ENCODE assay signal across 8 cellular contexts in the genomic region with DNA sequence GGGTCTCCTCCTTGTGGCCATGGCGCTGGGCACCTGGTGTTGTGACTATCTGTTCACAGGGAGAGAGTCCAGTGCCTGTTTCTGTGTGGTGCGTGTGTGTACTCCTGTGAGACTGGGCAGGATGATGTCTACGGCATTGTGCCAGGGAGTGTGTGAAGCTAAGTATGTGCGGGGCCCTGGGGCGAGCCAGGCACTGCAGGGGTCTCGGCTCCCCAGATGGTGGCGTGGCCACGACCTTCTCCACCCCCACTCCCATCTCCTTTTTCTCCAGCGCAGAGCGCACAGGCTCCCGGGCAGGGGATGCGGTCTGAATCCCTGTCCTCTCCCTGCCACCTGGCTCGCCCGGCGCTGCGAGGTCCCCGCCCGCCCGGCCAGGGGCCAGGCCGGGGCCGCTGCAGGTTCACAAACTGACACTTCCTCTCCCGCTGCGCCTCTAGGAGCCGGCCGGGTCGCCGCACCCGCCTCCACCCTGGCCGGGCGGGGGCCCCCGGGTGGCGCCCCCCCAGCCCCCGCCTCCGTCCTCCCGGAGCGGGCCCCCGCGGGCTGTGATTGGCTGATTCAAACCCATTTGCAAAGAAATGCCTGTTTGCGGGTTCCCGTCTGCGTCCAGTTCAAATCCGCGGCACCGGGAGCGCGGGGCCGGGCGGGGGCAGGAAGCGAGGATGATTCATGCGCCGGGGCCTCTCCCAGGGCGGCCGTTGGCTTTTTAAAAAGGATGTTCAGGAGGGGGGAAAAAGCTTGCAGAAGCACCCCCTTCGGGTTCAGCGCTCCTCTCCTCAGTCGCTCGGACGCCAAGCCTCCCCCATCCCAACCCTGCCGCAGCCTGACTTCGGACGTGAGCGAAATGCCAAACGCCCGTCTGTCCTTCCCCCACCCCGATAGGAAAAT. TPM values are rescaled to one million over a fixed set of nuclear protein-coding genes. Genes with fewer than 3 reads are reported as not detected.
DNase-seq lines count a peak whose midpoint lies in the region; ATAC-seq and TF ChIP-seq lines count a peak whose summit lies in the region.

No MANE protein-coding gene starts in this region.

- peak; percentile 47 for ATAC-seq in CD8-positive, alpha-beta T cell
- ATAC-seq in GM19452 (IDR thresholded peaks at IDR 0.05; ENCODE audit: unreplicated experiment) (peak; percentile 58), HG03571 (IDR thresholded peaks at IDR 0.05; ENCODE audit: unreplicated experiment) (peak; percentile 54)

- CTCF ChIA-PET in CD8-positive, alpha-beta T cell (lab: Charles Lee), result interaction anchor here (0.7 to 16.9 kb wide), 4 partner anchors 11 to 54 kb away, joined by 3 to 351 read pairs (median 3); a partner anchor contains a TSS

- POLR2A ChIA-PET in CD8-positive, alpha-beta T cell (lab: Charles Lee), result interaction anchor here (0.7 to 16.7 kb wide), 7 partner anchors 16 to 60 kb away, joined by 3 to 192 read pairs (median 10); a partner anchor contains a TSS

- peaks cover 48% of the 10 kb centered on the region for H3K4me1 ChIP-seq in CD8-positive, alpha-beta T cell (ENCODE audit: insufficient read depth, low read length)

- H3K27ac ChIP-seq in CD8-positive, alpha-beta T cell (ENCODE audit: low read depth, low read length), result peak overlapping the region; percentile 69

- H3K36me3 ChIP-seq in CD8-positive, alpha-beta T cell (ENCODE audit: insufficient read depth, low read length), result no peaks in the 10 kb centered on the region

- DNase-seq in CD8-positive, alpha-beta T cell, result peak; percentile 28 to 89 (median 83)
- peak; percentile 97 for DNase-seq in NOMO-1 (lab: John Stamatoyannopoulos, UW; ENCODE audit: unreplicated experiment in 2 of 2)
- peak; percentile 68 for DNase-seq in activated CD8-positive, alpha-beta memory T cell treated with anti-CD3 and anti-CD28 coated beads, Interleukin-2, amount 50 U/mL, for 1 hour (ENCODE audit: extremely low read depth)
- DNase-seq in endothelial cell (ENCODE audit: low spot score), result peak; percentile 44
- DNase-seq in middle frontal gyrus (ENCODE audit: extremely low spot score, low spot score), result peak; percentile 41
- DNase-seq in stimulated activated CD8-positive, alpha-beta memory T cell treated with anti-CD3 and anti-CD28 coated beads, Interleukin-2, amount 100 ng/mL, for 1 hour (ENCODE audit: low read depth in 2 of 2), result peak; percentile 61 to 69

- intact Hi-C loops in CD8-positive, alpha-beta T cell (cut with DNase I, micrococcal nuclease), result loop anchor here (1.0 to 2.0 kb wide), 5 partner anchors 15 to 61 kb away; no protein-coding TSS in a partner anchor

- peak overlapping the region; percentile 80 for H3K4me3 Mint-ChIP-seq in CD8-positive, alpha-beta T cell
- H3K4me3 Mint-ChIP-seq in endothelial cell (ENCODE audit: unreplicated experiment), result peak overlapping the region; percentile 83

- H3K27me3 Mint-ChIP-seq in CD8-positive, alpha-beta T cell (ENCODE audit: low read depth), result no peaks in the 10 kb centered on the region
- H3K27me3 Mint-ChIP-seq in endothelial cell (ENCODE audit: unreplicated experiment), result peaks cover 18% of the 10 kb centered on the region

- H3K27me3 ChIP-seq in CD8-positive, alpha-beta T cell (ENCODE audit: insufficient read depth, low read length), result no peaks in the 10 kb centered on the region

- H3K4me3 ChIP-seq in CD8-positive, alpha-beta T cell (ENCODE audit: low read depth, low read length), result peak overlapping the region; percentile 76

- peaks cover 34% of the 10 kb centered on the region for H3K36me3 Mint-ChIP-seq in CD8-positive, alpha-beta T cell
- peaks cover 6% of the 10 kb centered on the region for H3K36me3 Mint-ChIP-seq in endothelial cell (ENCODE audit: low read depth, unreplicated experiment)

- peaks cover 56% of the 10 kb centered on the region for H3K4me1 Mint-ChIP-seq in CD8-positive, alpha-beta T cell (ENCODE audit: low read depth)
- peaks cover 4% of the 10 kb centered on the region for H3K4me1 Mint-ChIP-seq in endothelial cell (ENCODE audit: unreplicated experiment)

- TF ChIP-seq CTCF in CD8-positive, alpha-beta T cell (IDR thresholded peaks at IDR 0.05), result no peak
- TF ChIP-seq CTCF in endothelial cell (IDR thresholded peaks at IDR 0.05; ENCODE audit: unreplicated experiment), result no peak

- H3K9me3 ChIP-seq in CD8-positive, alpha-beta T cell (ENCODE audit: low read length), result no peaks in the 10 kb centered on the region

- no peaks in the 10 kb centered on the region for H3K9me3 Mint-ChIP-seq in CD8-positive, alpha-beta T cell
- no peaks in the 10 kb centered on the region for H3K9me3 Mint-ChIP-seq in endothelial cell (ENCODE audit: unreplicated experiment)

- H3K27ac Mint-ChIP-seq in CD8-positive, alpha-beta T cell, result peak overlapping the region; percentile 88
- no peak overlapping the region for H3K27ac Mint-ChIP-seq in endothelial cell (ENCODE audit: unreplicated experiment)

RNA-seq across cellular contexts. Expression of a gene that starts 0.8 kb away (rescaled TPM):
- 10 to 100 TPM; 47.3 to 48.5 TPM for total RNA-seq in CD8-positive, alpha-beta T cell
- total RNA-seq in endothelial cell (ENCODE audit: unreplicated experiment), result 10.0 TPM

RNA-seq across cellular contexts. Expression of a gene that starts 33.5 kb away (rescaled TPM):
- 10 to 100 TPM; 38.5 to 58.2 TPM for total RNA-seq in CD8-positive, alpha-beta T cell
- total RNA-seq in endothelial cell (ENCODE audit: unreplicated experiment), result 42.9 TPM

RNA-seq across cellular contexts. Expression of a gene that starts 50.4 kb away (rescaled TPM):
- 10 to 100 TPM; 61.2 to 61.7 TPM for total RNA-seq in CD8-positive, alpha-beta T cell
- total RNA-seq in endothelial cell (ENCODE audit: unreplicated experiment), result 1.4 TPM

Comparison
In these comparisons a context has a peak if more than half of its experiments do, and no peak if none do; other contexts are left out.
1. Peak in every context shown above with its lines: DNase-seq, ATAC-seq, H3K4me3 ChIP-seq and H3K27ac ChIP-seq.
2. DNase-seq: peak in every context shown above with its lines; median percentile 97 in NOMO-1; 83 in CD8-positive, alpha-beta T cell; 68 in activated CD8-positive, alpha-beta memory T cell treated with anti-CD3 and anti-CD28 coated beads, Interleukin-2, amount 50 U/mL, for 1 hour; 65 in stimulated activated CD8-positive, alpha-beta memory T cell treated with anti-CD3 and anti-CD28 coated beads, Interleukin-2, amount 100 ng/mL, for 1 hour; 44 in endothelial cell; 41 in middle frontal gyrus.
3. RNA of a gene that starts 50.4 kb away (total RNA-seq): 61.2 to 61.7 TPM in CD8-positive, alpha-beta T cell; 1.4 TPM in endothelial cell (single experiment); every median in the first group is over 10 times any median in the second.